ENCODE assay signal across 9 cellular contexts in genomic region chr3:50243552-50243895, GRCh38. TPM values are rescaled to one million over a fixed set of nuclear protein-coding genes. Genes with fewer than 3 reads are reported as not detected.
A peak's percentile ranks its signal among the peaks of the same experiment; 100 is the strongest.
DNase-seq lines count a peak whose midpoint lies in the region; ATAC-seq and TF ChIP-seq lines count a peak whose summit lies in the region.
"Had no signal": no experiment of that assay in that cellular context is flagged by ENCODE, and none has a peak within 500 bp of the region (broad histone marks: within the 10 kb centered on the region; RNA-seq: fewer than 3 reads in every experiment).

No MANE protein-coding gene starts in this region.

- H3K14ac ChIP-seq in mesenchymal stem cell (ENCODE audit: low read length in 2 of 2): no peak overlapping the region

- peak overlapping the region; percentile 98 for H3K27ac Mint-ChIP-seq in activated T-cell treated with anti-CD3 and anti-CD28 coated beads, Interleukin-2, amount 50 U/mL, for 24 hours
- H3K27ac Mint-ChIP-seq in brain: peak overlapping the region; percentile 54 to 98 (median 87)

- peak overlapping the region; percentile 62 for H3K27ac ChIP-seq in mesenchymal stem cell (ENCODE audit: low read length, poor library complexity, severe bottlenecking)
- H3K27ac ChIP-seq in thymus (ENCODE audit: low read depth): peak overlapping the region; percentile 76

- no peak overlapping the region for H2BK15ac ChIP-seq in mesenchymal stem cell (ENCODE audit: low read depth, poor library complexity, severe bottlenecking)

- no peaks in the 10 kb centered on the region for H3K79me1 ChIP-seq in mesenchymal stem cell (replicated peaks; ENCODE audit: low read length, poor library complexity, severe bottlenecking)

- H2AK5ac ChIP-seq in mesenchymal stem cell (ENCODE audit: low read length, severe bottlenecking): peak overlapping the region; percentile 59

- no peaks in the 10 kb centered on the region for H3K9me3 ChIP-seq in mesenchymal stem cell (ENCODE audit: control insufficient read depth, low read length)
- no peaks in the 10 kb centered on the region for H3K9me3 ChIP-seq in thymus (ENCODE audit: control insufficient read depth)
- no peaks in the 10 kb centered on the region for H3K9me3 ChIP-seq in HAP-1

- peak overlapping the region; percentile 4 for H3K4me2 ChIP-seq in mesenchymal stem cell (ENCODE audit: low read length, poor library complexity, severe bottlenecking)

- H3K27me3 Mint-ChIP-seq in activated T-cell treated with anti-CD3 and anti-CD28 coated beads, Interleukin-2, amount 50 U/mL, for 24 hours: no peaks in the 10 kb centered on the region
- no peaks in the 10 kb centered on the region for H3K27me3 Mint-ChIP-seq in brain

- H4K91ac ChIP-seq in mesenchymal stem cell (ENCODE audit: low read length): no peak overlapping the region

- H3K18ac ChIP-seq in mesenchymal stem cell (ENCODE audit: low read depth in 1 of 2, low read length in 2 of 2): peak overlapping the region; percentile 6 to 49

- H4K8ac ChIP-seq in mesenchymal stem cell (ENCODE audit: low read length): peak overlapping the region; percentile 42

- H2AFZ ChIP-seq in mesenchymal stem cell (ENCODE audit: low read depth, low read length): no peak overlapping the region

- peaks cover 87% of the 10 kb centered on the region for H3K4me1 Mint-ChIP-seq in activated T-cell treated with anti-CD3 and anti-CD28 coated beads, Interleukin-2, amount 50 U/mL, for 24 hours (ENCODE audit: low read depth)
- H3K4me1 Mint-ChIP-seq in brain: peaks cover 96% of the 10 kb centered on the region

- peaks cover 77% of the 10 kb centered on the region for H3K4me1 ChIP-seq in mesenchymal stem cell (ENCODE audit: control insufficient read depth, insufficient read depth, low read depth, low read length)
- peaks cover 37% of the 10 kb centered on the region for H3K4me1 ChIP-seq in thymus (ENCODE audit: control insufficient read depth, insufficient read depth, low read length)
- peaks cover 26% of the 10 kb centered on the region for H3K4me1 ChIP-seq in HAP-1

- peak overlapping the region; percentile 82 for H3K9ac ChIP-seq in mesenchymal stem cell (ENCODE audit: low read length)

- H2BK120ac ChIP-seq in mesenchymal stem cell (ENCODE audit: low read depth, low read length): no peak overlapping the region

- peak overlapping the region in 1 of 2 experiments; percentile 59 for H2BK12ac ChIP-seq in mesenchymal stem cell (ENCODE audit: low read length in 2 of 2)

- no peaks in the 10 kb centered on the region for H3K9me3 Mint-ChIP-seq in activated T-cell treated with anti-CD3 and anti-CD28 coated beads, Interleukin-2, amount 50 U/mL, for 24 hours
- no peaks in the 10 kb centered on the region for H3K9me3 Mint-ChIP-seq in brain

- H3K4me3 ChIP-seq in mesenchymal stem cell (ENCODE audit: insufficient read depth in 1 of 2, low read depth in 1 of 2, low read length in 2 of 2) (peak overlapping the region in 1 of 2 experiments; percentile 7), thymus (ENCODE audit: low read length) (no peak overlapping the region), HAP-1 (no peak overlapping the region)

- H3K36me3 Mint-ChIP-seq in activated T-cell treated with anti-CD3 and anti-CD28 coated beads, Interleukin-2, amount 50 U/mL, for 24 hours (ENCODE audit: low read depth): peaks cover 55% of the 10 kb centered on the region
- no peaks in the 10 kb centered on the region for H3K36me3 Mint-ChIP-seq in brain

- 89% methylated on average over 4 of the region's 4 CpGs for WGBS in mesenchymal stem cell
- WGBS in thymus: 97% methylated on average over 4 of the region's 4 CpGs

- in situ Hi-C loops in HAP-1 (cut with MboI; ENCODE audit: low sequenced_read_pairs): no loop called here

- peak overlapping the region; percentile 8 for H3K4me3 Mint-ChIP-seq in activated T-cell treated with anti-CD3 and anti-CD28 coated beads, Interleukin-2, amount 50 U/mL, for 24 hours
- no peak overlapping the region for H3K4me3 Mint-ChIP-seq in brain

- DNase-seq in activated T-cell treated with anti-CD3 and anti-CD28 coated beads, Interleukin-2, amount 50 U/mL, for 24 hours: no peak
- DNase-seq in activated T-cell treated with anti-CD3 and anti-CD28 coated beads for 4 hours (no peak), mesenchymal stem cell (no peak), SHP77 (lab: John Stamatoyannopoulos, UW) (no peak), HAP-1 (ENCODE audit: low spot score in 2 of 2) (no peak)
- DNase-seq: NCI-H2081 treated with DMSO at 0.1 percent for 48 hours had no signal

- H3K27me3 ChIP-seq in mesenchymal stem cell (ENCODE audit: control insufficient read depth in 1 of 2, insufficient read depth in 1 of 2, low read length in 2 of 2) (no peaks in the 10 kb centered on the region), thymus (ENCODE audit: control insufficient read depth, insufficient read depth) (no peaks in the 10 kb centered on the region), HAP-1 (ENCODE audit: low read depth) (no peaks in the 10 kb centered on the region)

- no peak for ATAC-seq in HG03457 (IDR thresholded peaks at IDR 0.05; ENCODE audit: unreplicated experiment)

- H3K4ac ChIP-seq in mesenchymal stem cell (ENCODE audit: low read depth in 1 of 2, low read length in 2 of 2): peak overlapping the region in 1 of 2 experiments; percentile 41

- no peak for TF ChIP-seq CTCF in brain (conservative IDR thresholded peaks at IDR 0.05)

- H2BK5ac ChIP-seq in mesenchymal stem cell (ENCODE audit: low read depth, low read length, poor library complexity, severe bottlenecking): no peak overlapping the region

- peak overlapping the region in 1 of 2 experiments; percentile 75 for H3K23ac ChIP-seq in mesenchymal stem cell (ENCODE audit: low read length in 2 of 2)

- peaks cover 33 to 66% of the 10 kb centered on the region in 2 experiments for H3K36me3 ChIP-seq in mesenchymal stem cell (ENCODE audit: control insufficient read depth in 1 of 2, insufficient read depth in 2 of 2, low read depth in 1 of 2, low read length in 2 of 2)
- peaks cover 26% of the 10 kb centered on the region for H3K36me3 ChIP-seq in thymus (ENCODE audit: control insufficient read depth, insufficient read depth)
- H3K36me3 ChIP-seq in HAP-1 (replicated peaks): peaks cover 17% of the 10 kb centered on the region

RNA-seq across cellular contexts. Expression of gene GNAI2, which starts 7.5 kb away (rescaled TPM):
- polyA plus RNA-seq in brain (ENCODE audit: insufficient read depth, low read depth, low replicate concordance) (348 TPM), thymus (187 TPM)
- polyA plus RNA-seq in mesenchymal stem cell (2013, experiment 1 of 2): 474 TPM
- polyA plus RNA-seq in mesenchymal stem cell (2013, experiment 2 of 2): 480 TPM

RNA-seq across cellular contexts. Expression of gene SEMA3B, which starts 25.4 kb away (rescaled TPM):
- polyA plus RNA-seq in brain (ENCODE audit: insufficient read depth, low read depth, low replicate concordance) (60.5 TPM), thymus (4.8 TPM)
- 4.7 TPM for polyA plus RNA-seq in mesenchymal stem cell (2013, experiment 1 of 2)
- polyA plus RNA-seq in mesenchymal stem cell (2013, experiment 2 of 2): 4.8 TPM

RNA-seq across cellular contexts. Expression of gene LSMEM2, which starts 35.4 kb away (rescaled TPM):
- polyA plus RNA-seq in brain (ENCODE audit: insufficient read depth, low read depth, low replicate concordance) (0.51 TPM), thymus (0.11 TPM)
- polyA plus RNA-seq in mesenchymal stem cell (2013, experiment 1 of 2): not detected
- polyA plus RNA-seq in mesenchymal stem cell (2013, experiment 2 of 2): not detected

RNA-seq across cellular contexts. Expression of gene SLC38A3, which starts 38.5 kb away (rescaled TPM):
- polyA plus RNA-seq in brain (ENCODE audit: insufficient read depth, low read depth, low replicate concordance): 18.3 TPM
- 0.01 TPM for polyA plus RNA-seq in mesenchymal stem cell (2013, experiment 1 of 2)
- polyA plus RNA-seq in mesenchymal stem cell (2013, experiment 2 of 2): 0.03 TPM
- polyA plus RNA-seq in thymus: 0.18 TPM

RNA-seq across cellular contexts. Expression of gene IFRD2, which starts 48.7 kb away (rescaled TPM):
- polyA plus RNA-seq in brain (ENCODE audit: insufficient read depth, low read depth, low replicate concordance) (16.7 TPM), thymus (52.3 TPM)
- 24.4 TPM for polyA plus RNA-seq in mesenchymal stem cell (2013, experiment 1 of 2)
- 23.2 TPM for polyA plus RNA-seq in mesenchymal stem cell (2013, experiment 2 of 2)

Comparison
In these comparisons a context has a peak if more than half of its experiments do, and no peak if none do; other contexts are left out.
1. RNA of gene SEMA3B, which starts 25.4 kb away (polyA plus RNA-seq): 60.5 TPM in brain (single experiment); 4.8 TPM in thymus (single experiment); every median in the first group is over 10 times any median in the second.